16 cellular contexts compared by ENCODE assay signal in the genomic region with DNA sequence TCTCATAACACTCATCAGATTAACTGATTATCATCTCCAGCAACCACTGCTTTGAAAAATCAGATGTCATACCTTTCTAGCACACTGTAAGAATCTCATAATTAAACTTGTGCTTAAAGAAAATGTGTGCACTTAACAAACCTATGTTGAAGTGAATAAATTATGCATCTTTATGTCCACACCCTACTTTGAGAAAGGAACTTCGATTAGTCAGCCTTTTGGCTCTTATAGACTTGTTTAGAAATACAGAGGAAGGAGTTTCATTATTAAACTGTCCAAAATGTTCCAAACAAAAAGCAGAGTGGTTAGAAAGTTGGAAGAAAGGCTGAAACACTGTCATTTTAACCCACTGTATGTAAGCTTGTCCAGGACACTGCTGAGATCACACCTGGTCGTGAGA.
"Had no signal": no experiment of that assay in that cellular context is flagged by ENCODE, and none has a peak within 500 bp of the region (broad histone marks: within the 10 kb centered on the region; RNA-seq: fewer than 3 reads in every experiment).

No MANE protein-coding gene starts in this region.

- ATAC-seq: foreskin keratinocyte; left colon; left ventricle myocardium superior; naive thymus-derived CD8-positive, alpha-beta T cell had no signal

- H3K4me3 Mint-ChIP-seq: endodermal cell; naive thymus-derived CD8-positive, alpha-beta T cell; neural crest cell had no signal

- H3K4me3 ChIP-seq: colonic mucosa, ovary, right atrium auricular region, sigmoid colon, smooth muscle cell had no signal

- H3K27ac Mint-ChIP-seq: endodermal cell; naive thymus-derived CD8-positive, alpha-beta T cell had no signal

- H3K27ac ChIP-seq: colonic mucosa, foreskin keratinocyte, ovary, right atrium auricular region, sigmoid colon had no signal

- H3K27me3 ChIP-seq: colonic mucosa, foreskin keratinocyte, ovary, right atrium auricular region, sigmoid colon had no signal

- H3K36me3 ChIP-seq: colonic mucosa, ovary, right atrium auricular region, sigmoid colon had no signal

- DNase-seq: colonic mucosa; dermis blood vessel endothelial cell; effector CD4-positive, alpha-beta T cell; endodermal cell; left colon; left ventricle myocardium superior; naive thymus-derived CD8-positive, alpha-beta T cell; ovary; sigmoid colon; stimulated activated CD4-positive, alpha-beta T cell treated with anti-CD3 and anti-CD28 coated beads, Interleukin-2, amount 100 ng/mL, for 48 hours; stimulated activated naive CD4-positive, alpha-beta T cell treated with Interleukin-2 at 50 U/mL for 16 hours; trophoblast cell had no signal

- H3K4me2 ChIP-seq: smooth muscle cell had no signal

- H3K4me1 Mint-ChIP-seq: naive thymus-derived CD8-positive, alpha-beta T cell had no signal

- H3K36me3 Mint-ChIP-seq: naive thymus-derived CD8-positive, alpha-beta T cell had no signal

- H3K4me1 ChIP-seq: colonic mucosa, right atrium auricular region, sigmoid colon had no signal

- H3K9me3 ChIP-seq: colonic mucosa, ovary, right atrium auricular region, sigmoid colon had no signal

- H3K27me3 Mint-ChIP-seq: naive thymus-derived CD8-positive, alpha-beta T cell had no signal
